Comparison of ENCODE assay signal across 11 cellular contexts in genomic region chr17:79094261-79094660, GRCh38.
"Had no signal": no experiment of that assay in that cellular context is flagged by ENCODE, and none has a peak within 500 bp of the region (broad histone marks: within the 10 kb centered on the region; RNA-seq: fewer than 3 reads in every experiment).

No MANE protein-coding gene starts in this region.

- H3K4me1 ChIP-seq: HAP-1 had no signal

- H3K27ac ChIP-seq: GM23248 had no signal

- H3K36me3 ChIP-seq: HAP-1 had no signal

- H3K9me3 Mint-ChIP-seq: GM23338, H9, HFFc6 had no signal

- H3K27ac Mint-ChIP-seq: GM23338, H9, HFFc6 had no signal

- DNase-seq: GM23248, GOT3, H7, H9, HCEC 1CT, HFFc6 had no signal

- H2AFZ ChIP-seq: GM23248, GM23338 had no signal

- FAIRE-seq: H1, H54 had no signal

- H3K4me3 ChIP-seq: GM23248, GM23338, HAP-1 had no signal

- ATAC-seq: GM23338, HCT116 had no signal

- H3K4me3 Mint-ChIP-seq: GM23338, H9, HFFc6 had no signal

- H3K4me2 ChIP-seq: GM23338 had no signal

- H3K9me3 ChIP-seq: HAP-1 had no signal

- H3K9ac ChIP-seq: GM23248 had no signal
